Comparison of ENCODE assay signal across 1 cellular context in the genomic region with DNA sequence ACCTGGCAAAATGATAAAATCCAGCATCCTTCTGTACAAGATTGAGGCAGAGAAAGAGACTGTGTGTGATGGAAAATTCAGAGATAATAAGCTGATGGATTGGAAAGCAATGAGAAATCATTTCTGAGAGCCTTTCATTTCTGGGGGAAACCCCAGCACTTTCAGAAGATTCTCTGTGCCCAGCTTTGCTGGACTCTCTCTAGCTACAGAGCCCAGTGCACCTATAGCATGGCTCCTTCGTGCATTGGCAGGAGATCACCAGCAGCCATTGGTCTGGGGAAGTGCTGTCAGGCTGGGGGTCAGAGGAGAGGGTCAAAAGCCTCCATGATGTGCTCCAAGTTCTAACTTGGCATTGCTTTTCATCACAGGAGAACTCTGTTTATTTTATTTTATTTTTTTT.
TF ChIP-seq lines count a peak whose summit lies in the region.

No MANE protein-coding gene starts in this region.

TF ChIP-seq in GM12878, 131 proteins besides CTCF, POLR2A, EP300 and RAD21:
- TF ChIP-seq, protein P1, sequence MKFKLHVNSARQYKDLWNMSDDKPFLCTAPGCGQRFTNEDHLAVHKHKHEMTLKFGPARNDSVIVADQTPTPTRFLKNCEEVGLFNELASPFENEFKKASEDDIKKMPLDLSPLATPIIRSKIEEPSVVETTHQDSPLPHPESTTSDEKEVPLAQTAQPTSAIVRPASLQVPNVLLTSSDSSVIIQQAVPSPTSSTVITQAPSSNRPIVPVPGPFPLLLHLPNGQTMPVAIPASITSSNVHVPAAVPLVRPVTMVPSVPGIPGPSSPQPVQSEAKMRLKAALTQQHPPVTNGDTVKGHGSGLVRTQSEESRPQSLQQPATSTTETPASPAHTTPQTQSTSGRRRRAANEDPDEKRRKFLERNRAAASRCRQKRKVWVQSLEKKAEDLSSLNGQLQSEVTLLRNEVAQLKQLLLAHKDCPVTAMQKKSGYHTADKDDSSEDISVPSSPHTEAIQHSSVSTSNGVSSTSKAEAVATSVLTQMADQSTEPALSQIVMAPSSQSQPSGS (IDR thresholded peaks at IDR 0.05; ENCODE audit: low read length) = no peak
- TF ChIP-seq ZNF274 (IDR thresholded peaks at IDR 0.05; ENCODE audit: insufficient read depth, insufficient read length) (no peak), MTA3 (IDR thresholded peaks at IDR 0.05; ENCODE audit: borderline replicate concordance, low read length) (no peak), ESRRA (IDR thresholded peaks at IDR 0.05; ENCODE audit: low read length) (no peak), NFIC (IDR thresholded peaks at IDR 0.05; ENCODE audit: low read depth, low read length) (no peak), ZNF217 (IDR thresholded peaks at IDR 0.05) (no peak), MTA2 (IDR thresholded peaks at IDR 0.05; ENCODE audit: low read depth) (no peak), SMARCA5 (IDR thresholded peaks at IDR 0.05) (no peak)
- TF ChIP-seq, protein P2, sequence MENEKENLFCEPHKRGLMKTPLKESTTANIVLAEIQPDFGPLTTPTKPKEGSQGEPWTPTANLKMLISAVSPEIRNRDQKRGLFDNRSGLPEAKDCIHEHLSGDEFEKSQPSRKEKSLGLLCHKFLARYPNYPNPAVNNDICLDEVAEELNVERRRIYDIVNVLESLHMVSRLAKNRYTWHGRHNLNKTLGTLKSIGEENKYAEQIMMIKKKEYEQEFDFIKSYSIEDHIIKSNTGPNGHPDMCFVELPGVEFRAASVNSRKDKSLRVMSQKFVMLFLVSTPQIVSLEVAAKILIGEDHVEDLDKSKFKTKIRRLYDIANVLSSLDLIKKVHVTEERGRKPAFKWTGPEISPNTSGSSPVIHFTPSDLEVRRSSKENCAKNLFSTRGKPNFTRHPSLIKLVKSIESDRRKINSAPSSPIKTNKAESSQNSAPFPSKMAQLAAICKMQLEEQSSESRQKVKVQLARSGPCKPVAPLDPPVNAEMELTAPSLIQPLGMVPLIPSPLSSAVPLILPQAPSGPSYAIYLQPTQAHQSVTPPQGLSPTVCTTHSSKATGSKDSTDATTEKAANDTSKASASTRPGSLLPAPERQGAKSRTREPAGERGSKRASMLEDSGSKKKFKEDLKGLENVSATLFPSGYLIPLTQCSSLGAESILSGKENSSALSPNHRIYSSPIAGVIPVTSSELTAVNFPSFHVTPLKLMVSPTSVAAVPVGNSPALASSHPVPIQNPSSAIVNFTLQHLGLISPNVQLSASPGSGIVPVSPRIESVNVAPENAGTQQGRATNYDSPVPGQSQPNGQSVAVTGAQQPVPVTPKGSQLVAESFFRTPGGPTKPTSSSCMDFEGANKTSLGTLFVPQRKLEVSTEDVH (IDR thresholded peaks at IDR 0.05; ENCODE audit: low read depth, partially characterized antibody) = no peak
- TF ChIP-seq, protein P3, sequence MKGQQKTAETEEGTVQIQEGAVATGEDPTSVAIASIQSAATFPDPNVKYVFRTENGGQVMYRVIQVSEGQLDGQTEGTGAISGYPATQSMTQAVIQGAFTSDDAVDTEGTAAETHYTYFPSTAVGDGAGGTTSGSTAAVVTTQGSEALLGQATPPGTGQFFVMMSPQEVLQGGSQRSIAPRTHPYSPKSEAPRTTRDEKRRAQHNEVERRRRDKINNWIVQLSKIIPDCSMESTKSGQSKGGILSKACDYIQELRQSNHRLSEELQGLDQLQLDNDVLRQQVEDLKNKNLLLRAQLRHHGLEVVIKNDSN (IDR thresholded peaks at IDR 0.05; ENCODE audit: borderline replicate concordance, extremely low read length, insufficient read depth, low read depth, low read length) = no peak
